In the genomic region with DNA sequence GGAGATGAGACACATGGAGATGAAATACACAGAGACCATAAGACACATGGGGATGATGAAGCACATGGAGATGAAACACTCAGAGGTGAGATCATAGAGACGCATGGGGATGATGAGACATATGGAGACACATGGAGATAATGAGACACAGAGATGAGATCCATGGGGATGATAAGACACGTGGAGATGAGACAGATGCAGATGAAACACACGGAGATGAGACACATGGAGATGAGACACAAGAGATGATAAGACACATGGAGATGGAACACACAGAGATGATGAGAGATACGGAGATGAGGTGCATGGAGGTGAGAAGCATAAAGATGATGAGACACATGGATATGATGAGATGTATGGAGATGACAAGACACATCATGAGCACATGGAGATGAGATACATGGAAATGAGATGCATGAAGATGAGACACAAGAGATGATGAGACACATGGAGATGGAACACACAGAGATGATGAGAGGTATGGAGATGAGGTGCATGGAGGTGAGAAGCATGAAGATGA, we compare ENCODE assay signal across 33 cellular contexts.
"Had no signal": no experiment of that assay in that cellular context is flagged by ENCODE, and none has a peak within 500 bp of the region (broad histone marks: within the 10 kb centered on the region; RNA-seq: fewer than 3 reads in every experiment).

No MANE protein-coding gene starts in this region.

- H3K9me3 ChIP-seq: MG63 had no signal

- DNase-seq: Karpas-422, Kasumi-1, MG63, MM.1S, MV-4-11, NCI-H1048, NCI-H1092, NCI-H1092 treated with DMSO at 0.1 percent for 48 hours, NCI-H1105, NCI-H1105 treated with DMSO at 0.1 percent for 48 hours, NCI-H1417, NCI-H1417 treated with DMSO at 0.1 percent for 48 hours, NCI-H1436, NCI-H1436 treated with DMSO at 0.1 percent for 48 hours, NCI-H146, NCI-H1694, NCI-H1694 treated with DMSO at 0.1 percent for 48 hours, NCI-H187, NCI-H187 treated with DMSO at 0.1 percent for 48 hours, NCI-H1930, NCI-H2029, NCI-H2029 treated with DMSO at 0.1 percent for 48 hours, NCI-H2081, NCI-H2081 treated with DMSO at 0.1 percent for 48 hours, NCI-H2107, NCI-H2171, NCI-H2227 treated with DMSO at 0.1 percent for 48 hours, NCI-H226, NCI-H345, NCI-H446, NCI-H446 treated with DMSO at 0.1 percent for 48 hours, NCI-H510A, NCI-H510A treated with DMSO at 0.1 percent for 48 hours had no signal

- H3K27me3 ChIP-seq: MG63 had no signal

- H3K4me3 ChIP-seq: MG63 had no signal

- H3K36me3 ChIP-seq: MG63 had no signal
